ENCODE assay signal across 12 cellular contexts in genomic region chr6:139778688-139779087, GRCh38.
A peak's percentile ranks its signal among the peaks of the same experiment; 100 is the strongest.
DNase-seq lines count a peak whose midpoint lies in the region; ATAC-seq and TF ChIP-seq lines count a peak whose summit lies in the region.
"Had no signal": no experiment of that assay in that cellular context is flagged by ENCODE, and none has a peak within 500 bp of the region (broad histone marks: within the 10 kb centered on the region; RNA-seq: fewer than 3 reads in every experiment).

No MANE protein-coding gene starts in this region.

- H3K36me3 ChIP-seq in gastrocnemius medialis (no peaks in the 10 kb centered on the region), left lung (no peaks in the 10 kb centered on the region)

- H3K4me1 ChIP-seq in gastrocnemius medialis (peaks cover 22 to 33% of the 10 kb centered on the region in 2 donors), left lung (no peaks in the 10 kb centered on the region)

- H3K27ac ChIP-seq in gastrocnemius medialis (peak overlapping the region; percentile 19 to 67 (median 40)), left lung (no peak overlapping the region)

- no peak for TF ChIP-seq POLR2A in gastrocnemius medialis (IDR thresholded peaks at IDR 0.05)

- in situ Hi-C loops in gastrocnemius medialis (cut with MboI; ENCODE audit: low sequenced_read_pairs in 4 of 4), result no loop called here

- TF ChIP-seq CTCF in fibroblast of the aortic adventitia (IDR thresholded peaks at IDR 0.05; ENCODE audit: insufficient read depth, low read length) (no peak), gastrocnemius medialis (IDR thresholded peaks at IDR 0.05 in 4 of 5, conservative IDR thresholded peaks at IDR 0.05 in 1 of 5) (no peak), left lung (IDR thresholded peaks at IDR 0.05) (no peak)

- H3K4me3 ChIP-seq in fibroblast of the aortic adventitia (ENCODE audit: low read depth, low read length) (no peak overlapping the region), gastrocnemius medialis (no peak overlapping the region), left lung (no peak overlapping the region)

- H3K27me3 ChIP-seq in gastrocnemius medialis, result no peaks in the 10 kb centered on the region
- H3K27me3 ChIP-seq in left lung, result no peaks in the 10 kb centered on the region

- ATAC-seq in gastrocnemius medialis (peak; percentile 68 to 88), HG03442 (IDR thresholded peaks at IDR 0.05; ENCODE audit: unreplicated experiment) (no peak), GM19395 (IDR thresholded peaks at IDR 0.05; ENCODE audit: unreplicated experiment) (no peak), left lung (no peak)
- ATAC-seq: activated CD8-positive, alpha-beta T cell treated with anti-CD3 and anti-CD28 coated beads, Interleukin-2, amount 10 ng/mL, durations not matched to agents 7 days and 5 days had no signal

- H3K9me3 ChIP-seq in gastrocnemius medialis (no peaks in the 10 kb centered on the region), left lung (peaks cover 0 to 1% of the 10 kb centered on the region in 2 donors)

- intact Hi-C loops in gastrocnemius medialis (cut with DNase I; ENCODE audit: low total_unique reads), result no loop called here
- intact Hi-C loops in left lung (cut with DNase I), result no loop called here

- DNase-seq in HT1080 (ENCODE audit: low read depth), result peak; percentile 50
- DNase-seq in RPMI7951 (ENCODE audit: low read depth), result peak; percentile 34
- peak; percentile 71 for DNase-seq in fibroblast of the aortic adventitia (ENCODE audit: low read depth)
- DNase-seq in gastrocnemius medialis, result peak in 1 of 2 donors; percentile 22
- DNase-seq in KG1 (lab: John Stamatoyannopoulos, UW), result no peak
- DNase-seq in left lung, result no peak
- DNase-seq: activated CD8-positive, alpha-beta T cell treated with anti-CD3 and anti-CD28 coated beads, Interleukin-2, amount 10 ng/mL, durations not matched to agents 7 days and 5 days; DMS79; H7; NCI-H1694 treated with DMSO at 0.1 percent for 48 hours had no signal

Comparison
In these comparisons a context has a peak if more than half of its experiments do, and no peak if none do; other contexts are left out.
1. DNase-seq: peak in HT1080 (single experiment), RPMI7951 (single experiment) and fibroblast of the aortic adventitia (single experiment); none in KG1 (single experiment) and left lung (0 of 2).
2. ATAC-seq: peak in gastrocnemius medialis (2 of 2); none in HG03442 (single experiment), GM19395 (single experiment) and left lung (single experiment).
3. H3K27ac ChIP-seq: peak in gastrocnemius medialis (4 of 4); none in left lung (0 of 2).